10 cellular contexts compared by ENCODE assay signal in genomic region chr7:17371656-17372524, GRCh38.
A peak's percentile ranks its signal among the peaks of the same experiment; 100 is the strongest.
DNase-seq lines count a peak whose midpoint lies in the region; ATAC-seq and TF ChIP-seq lines count a peak whose summit lies in the region.
"Had no signal": no experiment of that assay in that cellular context is flagged by ENCODE, and none has a peak within 500 bp of the region (broad histone marks: within the 10 kb centered on the region; RNA-seq: fewer than 3 reads in every experiment).

No MANE protein-coding gene starts in this region.

- H3K9me3 ChIP-seq in RWPE2 (ENCODE audit: severe bottlenecking) = no peaks in the 10 kb centered on the region
- no peaks in the 10 kb centered on the region for H3K9me3 ChIP-seq in fibroblast of lung (ENCODE audit: control insufficient read depth, insufficient read depth, low read depth, low read length)
- H3K9me3 ChIP-seq: heart left ventricle had no signal

- H3K36me3 ChIP-seq in RWPE2 (ENCODE audit: low read depth) (no peaks in the 10 kb centered on the region), fibroblast of lung (ENCODE audit: control insufficient read depth, insufficient read depth, low read length) (no peaks in the 10 kb centered on the region), GM23338 (ENCODE audit: insufficient read depth) (no peaks in the 10 kb centered on the region)
- H3K36me3 ChIP-seq: heart left ventricle had no signal

- peak overlapping the region; percentile 96 for H3K27ac ChIP-seq in RWPE2 (ENCODE audit: poor library complexity, severe bottlenecking)
- H3K27ac ChIP-seq in fibroblast of lung (ENCODE audit: insufficient read depth, low read length) = peak overlapping the region; percentile 98
- no peak overlapping the region for H3K27ac ChIP-seq in GM23338 (ENCODE audit: low read depth)

- H3K9me3 Mint-ChIP-seq in GM23338 = no peaks in the 10 kb centered on the region

- TF ChIP-seq CTCF in RWPE2 (IDR thresholded peaks at IDR 0.05; ENCODE audit: poor library complexity, severe bottlenecking) = no peak
- no peak for TF ChIP-seq CTCF in fibroblast of lung (conservative IDR thresholded peaks at IDR 0.05 in 1 of 2, IDR thresholded peaks at IDR 0.05 in 1 of 2; ENCODE audit: low read depth in 1 of 2, low read length in 2 of 2)
- no peak for TF ChIP-seq CTCF in GM23338 (conservative IDR thresholded peaks at IDR 0.05; ENCODE audit: low read depth in 2 of 2)

- H3K4me1 Mint-ChIP-seq in GM23338 = no peaks in the 10 kb centered on the region

- no peaks in the 10 kb centered on the region for H4K20me1 ChIP-seq in fibroblast of lung (ENCODE audit: control insufficient read depth, extremely low read depth, insufficient read depth, low read length)
- H4K20me1 ChIP-seq in GM23338 (replicated peaks; ENCODE audit: insufficient read depth) = no peaks in the 10 kb centered on the region

- ATAC-seq in RWPE2 (ENCODE audit: low read depth) = peak; percentile 83
- no peak for ATAC-seq in GM21529 (IDR thresholded peaks at IDR 0.05; ENCODE audit: unreplicated experiment)
- no peak for ATAC-seq in HG03025 (IDR thresholded peaks at IDR 0.05; ENCODE audit: low FRiP score, unreplicated experiment)
- ATAC-seq in GM23338 = no peak
- ATAC-seq in HG02610 (IDR thresholded peaks at IDR 0.05; ENCODE audit: unreplicated experiment) = no peak

- H3K36me3 Mint-ChIP-seq in GM23338 (ENCODE audit: low read depth) = no peaks in the 10 kb centered on the region

- H3K79me2 ChIP-seq in fibroblast of lung (ENCODE audit: control insufficient read depth, insufficient read depth, low read length) (no peaks in the 10 kb centered on the region), GM23338 (replicated peaks; ENCODE audit: insufficient read depth) (no peaks in the 10 kb centered on the region)

- H3K27me3 Mint-ChIP-seq in GM23338 (ENCODE audit: insufficient read depth, low read depth, poor library complexity) = peaks cover 2% of the 10 kb centered on the region

- H3K4me1 ChIP-seq in RWPE2 (ENCODE audit: insufficient read depth, poor library complexity, severe bottlenecking) (peaks cover 42% of the 10 kb centered on the region), fibroblast of lung (ENCODE audit: control insufficient read depth, extremely low read depth, insufficient read depth, low read length) (peaks cover 29% of the 10 kb centered on the region), GM23338 (ENCODE audit: insufficient read depth) (no peaks in the 10 kb centered on the region)

- H3K27me3 ChIP-seq in RWPE2 (ENCODE audit: insufficient read depth, poor library complexity, severe bottlenecking) = no peaks in the 10 kb centered on the region
- H3K27me3 ChIP-seq in fibroblast of lung (ENCODE audit: control insufficient read depth, insufficient read depth, low read length) = no peaks in the 10 kb centered on the region
- H3K27me3 ChIP-seq in GM23338 (ENCODE audit: insufficient read depth) = no peaks in the 10 kb centered on the region
- H3K27me3 ChIP-seq: heart left ventricle had no signal

- H3K4me2 ChIP-seq in fibroblast of lung (ENCODE audit: extremely low read depth, insufficient read depth, low read length) (peak overlapping the region; percentile 44), GM23338 (no peak overlapping the region)

- H3K4me3 ChIP-seq in RWPE2 (ENCODE audit: severe bottlenecking) = no peak overlapping the region
- H3K4me3 ChIP-seq in fibroblast of lung (replicated peaks in 1 of 4; ENCODE audit: control extremely low read depth in 1 of 4, insufficient read depth in 1 of 4, low read depth in 3 of 4, low read length in 4 of 4) = peak overlapping the region in 1 of 4 experiments; percentile 6
- H3K4me3 ChIP-seq in skeletal muscle cell (ENCODE audit: low read depth, low read length) = no peak overlapping the region
- H3K4me3 ChIP-seq in GM23338 = no peak overlapping the region
- H3K4me3 ChIP-seq: heart left ventricle had no signal

- DNase-seq in GM04503 (ENCODE audit: low read depth) (peak; percentile 92), RWPE2 (ENCODE audit: low spot score) (no peak), fibroblast of lung (ENCODE audit: low read depth in 2 of 2) (peak; percentile 98), skeletal muscle cell (ENCODE audit: low read depth) (peak; percentile 91), GM23338 (ENCODE audit: low spot score) (no peak)
- DNase-seq: heart left ventricle; stimulated activated CD4-positive, alpha-beta T cell treated with anti-CD3 and anti-CD28 coated beads, Interleukin-12 subunit alpha, Interleukin-12 subunit beta, amount 100 ng/mL, for 4 hours had no signal

- H2AFZ ChIP-seq in fibroblast of lung (ENCODE audit: low read length) = no peak overlapping the region
- no peak overlapping the region for H2AFZ ChIP-seq in GM23338

- H3K9me2 ChIP-seq in GM23338 (ENCODE audit: insufficient read depth) = no peaks in the 10 kb centered on the region

- H3K9ac ChIP-seq in fibroblast of lung (ENCODE audit: insufficient read depth, low read length) = peak overlapping the region; percentile 51

- no peak overlapping the region for H3K4me3 Mint-ChIP-seq in GM23338

- no peak overlapping the region for H3K27ac Mint-ChIP-seq in GM23338

- H3F3A ChIP-seq in GM23338 (replicated peaks; ENCODE audit: low read depth) = no peaks in the 10 kb centered on the region

TF ChIP-seq in GM23338, 12 proteins besides CTCF, POLR2A, EP300 and RAD21 (continues in another document):
- no peak for TF ChIP-seq ZNF462 (CRISPR knock-in tag; IDR thresholded peaks at IDR 0.05)

Comparison
In these comparisons a context has a peak if more than half of its experiments do, and no peak if none do; other contexts are left out.
1. DNase-seq: peak in GM04503 (single experiment), fibroblast of lung (2 of 2) and skeletal muscle cell (single experiment); none in RWPE2 (single experiment) and GM23338 (single experiment).